In genomic region chr1:164651378-164651951, GRCh38 we compare ENCODE assay signal across 11 cellular contexts.
DNase-seq lines count a peak whose midpoint lies in the region; ATAC-seq and TF ChIP-seq lines count a peak whose summit lies in the region.
"Had no signal": no experiment of that assay in that cellular context is flagged by ENCODE, and none has a peak within 500 bp of the region (broad histone marks: within the 10 kb centered on the region; RNA-seq: fewer than 3 reads in every experiment).

No MANE protein-coding gene starts in this region.

- no peaks in the 10 kb centered on the region for H3K27me3 Mint-ChIP-seq in stimulated activated memory B cell treated with anti-CD40 and anti-IgM and Interleukin-4, amounts not matched to agents 10 μg/mL and 1 μg/mL and 100 μg/mL, for 72 hours

- H3K36me3 Mint-ChIP-seq in stimulated activated memory B cell treated with anti-CD40 and anti-IgM and Interleukin-4, amounts not matched to agents 10 μg/mL and 1 μg/mL and 100 μg/mL, for 72 hours = no peaks in the 10 kb centered on the region

- peak in 1 of 2 donors; percentile 24 for TF ChIP-seq POLR2A in Peyer's patch (IDR thresholded peaks at IDR 0.05)

- H3K27ac Mint-ChIP-seq in stimulated activated memory B cell treated with anti-CD40 and anti-IgM and Interleukin-4, amounts not matched to agents 10 μg/mL and 1 μg/mL and 100 μg/mL, for 72 hours = no peak overlapping the region

- no peak overlapping the region for H3K4me3 Mint-ChIP-seq in stimulated activated memory B cell treated with anti-CD40 and anti-IgM and Interleukin-4, amounts not matched to agents 10 μg/mL and 1 μg/mL and 100 μg/mL, for 72 hours

- H3K36me3 ChIP-seq in Peyer's patch = no peaks in the 10 kb centered on the region
- H3K36me3 ChIP-seq: lower lobe of right lung had no signal

- H3K9me3 Mint-ChIP-seq in stimulated activated memory B cell treated with anti-CD40 and anti-IgM and Interleukin-4, amounts not matched to agents 10 μg/mL and 1 μg/mL and 100 μg/mL, for 72 hours = peaks cover 4% of the 10 kb centered on the region

- peak overlapping the region in 3 of 4 donors; percentile 32 to 78 (median 72) for H3K27ac ChIP-seq in Peyer's patch
- H3K27ac ChIP-seq: cardiac muscle cell, lower lobe of right lung had no signal

- peaks cover 0 to 63% (median 4%) of the 10 kb centered on the region in 4 donors for H3K4me1 ChIP-seq in Peyer's patch

- no peaks in the 10 kb centered on the region for H3K4me1 Mint-ChIP-seq in stimulated activated memory B cell treated with anti-CD40 and anti-IgM and Interleukin-4, amounts not matched to agents 10 μg/mL and 1 μg/mL and 100 μg/mL, for 72 hours

- H3K4me3 ChIP-seq in Peyer's patch = no peak overlapping the region
- no peak overlapping the region for H3K4me3 ChIP-seq in foreskin fibroblast (ENCODE audit: low read depth in 1 of 2, low read length in 2 of 2)
- H3K4me3 ChIP-seq: cardiac muscle cell, lower lobe of right lung had no signal

- no peaks in the 10 kb centered on the region for H3K27me3 ChIP-seq in Peyer's patch
- H3K27me3 ChIP-seq: cardiac muscle cell had no signal

- no peak for TF ChIP-seq CTCF in Peyer's patch (IDR thresholded peaks at IDR 0.05)
- TF ChIP-seq CTCF in foreskin fibroblast (IDR thresholded peaks at IDR 0.05; ENCODE audit: low read depth, low read length) = no peak

- DNase-seq in HCEC 1CT = peak; percentile 43
- DNase-seq in Peyer's patch = peak in 2 of 3 donors; percentile 74 to 85
- DNase-seq in foreskin fibroblast = peak; percentile 41 to 46
- peak; percentile 91 for DNase-seq in renal cortical epithelial cell (ENCODE audit: low read depth)
- DNase-seq in hepatic stellate cell (ENCODE audit: low spot score) = no peak
- no peak for DNase-seq in SIG-M5 treated with dmso at 0.1 percent for 504 hours (lab: John Stamatoyannopoulos, UW; ENCODE audit: unreplicated experiment)
- DNase-seq: lower lobe of right lung, NCI-H1048 had no signal

- no peaks in the 10 kb centered on the region for H3K9me3 ChIP-seq in Peyer's patch
- H3K9me3 ChIP-seq: lower lobe of right lung had no signal

- no peak for ATAC-seq in HG02588 (IDR thresholded peaks at IDR 0.05; ENCODE audit: unreplicated experiment)
- ATAC-seq in stimulated activated memory B cell treated with anti-CD40 and anti-IgM and Interleukin-4, amounts not matched to agents 10 μg/mL and 1 μg/mL and 100 μg/mL, for 72 hours = no peak

Comparison
In these comparisons a context has a peak if more than half of its experiments do, and no peak if none do; other contexts are left out.
1. DNase-seq: peak in HCEC 1CT (single experiment), Peyer's patch (2 of 3), foreskin fibroblast (2 of 2) and renal cortical epithelial cell (single experiment); none in hepatic stellate cell (single experiment) and SIG-M5 treated with dmso at 0.1 percent for 504 hours (single experiment).